Comparison of ENCODE assay signal across 11 cellular contexts in genomic region chr17:79776378-79777165, GRCh38. TPM values are rescaled to one million over a fixed set of nuclear protein-coding genes. Genes with fewer than 3 reads are reported as not detected.
DNase-seq lines count a peak whose midpoint lies in the region; ATAC-seq and TF ChIP-seq lines count a peak whose summit lies in the region.
"Had no signal": no experiment of that assay in that cellular context is flagged by ENCODE, and none has a peak within 500 bp of the region (broad histone marks: within the 10 kb centered on the region; RNA-seq: fewer than 3 reads in every experiment).

No MANE protein-coding gene starts in this region.

- H3K9me3 Mint-ChIP-seq in GM23338: no peaks in the 10 kb centered on the region; the same call in 2 of the 3 replicates
- no peaks in the 10 kb centered on the region for H3K9me3 Mint-ChIP-seq in activated T-helper 17 cell treated with anti-CD3 and anti-CD28 coated beads, Interleukin-2, amount 50 U/mL, for 72 hours

- no peak overlapping the region for H3K23ac ChIP-seq in mesendoderm (ENCODE audit: low read length)

- H3K79me1 ChIP-seq in mesendoderm (ENCODE audit: low read length): peaks cover 9% of the 10 kb centered on the region

- peak overlapping the region; percentile 78 for H3K56ac ChIP-seq in mesendoderm (ENCODE audit: low read length)

- H3K4me3 Mint-ChIP-seq in GM23338: peak overlapping the region; percentile 85
- H3K4me3 Mint-ChIP-seq in activated T-helper 17 cell treated with anti-CD3 and anti-CD28 coated beads, Interleukin-2, amount 50 U/mL, for 72 hours: peak overlapping the region; percentile 24

- peaks cover 17% of the 10 kb centered on the region for H3K27me3 Mint-ChIP-seq in GM23338 (ENCODE audit: insufficient read depth, low read depth, poor library complexity)
- peaks cover 57% of the 10 kb centered on the region for H3K27me3 Mint-ChIP-seq in activated T-helper 17 cell treated with anti-CD3 and anti-CD28 coated beads, Interleukin-2, amount 50 U/mL, for 72 hours

- H3K9ac ChIP-seq in BLaER1 treated with 17β-estradiol and CSF1 and Interleukin-3, amounts not matched to agents 10 nM and 100 nM: peak overlapping the region in 9 of 11 experiments; percentile 77 to 89 (median 86); a peak in 16 of 22 replicates
- peak overlapping the region; percentile 70 for H3K9ac ChIP-seq in mesendoderm (ENCODE audit: low read length)

- peaks cover 0 to 22% (median 9%) of the 10 kb centered on the region in 11 experiments; a peak in 10 of 22 replicates for H3K36me3 ChIP-seq in BLaER1 treated with 17β-estradiol and CSF1 and Interleukin-3, amounts not matched to agents 10 nM and 100 nM
- H3K36me3 ChIP-seq in GM23338 (ENCODE audit: insufficient read depth) (peaks cover 8% of the 10 kb centered on the region; the same call in 1 of the 2 replicates), mesendoderm (ENCODE audit: control insufficient read depth, insufficient read depth, low read length) (peaks cover 1% of the 10 kb centered on the region)

- H4K5ac ChIP-seq in mesendoderm (ENCODE audit: low read length): no peak overlapping the region

- H3K4ac ChIP-seq in mesendoderm (ENCODE audit: low read depth, low read length): no peak overlapping the region

- peak overlapping the region; percentile 95; the same call in 1 of the 2 replicates for H3K27ac Mint-ChIP-seq in GM23338
- no peak overlapping the region for H3K27ac Mint-ChIP-seq in activated T-helper 17 cell treated with anti-CD3 and anti-CD28 coated beads, Interleukin-2, amount 50 U/mL, for 72 hours

- peak; percentile 9 for ATAC-seq in GM23338
- ATAC-seq in activated T-helper 17 cell treated with anti-CD3 and anti-CD28 coated beads, Interleukin-2, amount 50 U/mL, for 72 hours (replicated peaks): no peak

- peak overlapping the region in 6 of 11 experiments; percentile 76 to 88 (median 83); a peak in 11 of 22 replicates for H3K27ac ChIP-seq in BLaER1 treated with 17β-estradiol and CSF1 and Interleukin-3, amounts not matched to agents 10 nM and 100 nM
- peak overlapping the region; percentile 83; the same call in 1 of the 2 replicates for H3K27ac ChIP-seq in GM23338 (ENCODE audit: low read depth)
- no peak overlapping the region for H3K27ac ChIP-seq in mesendoderm (ENCODE audit: low read depth, low read length)
- H3K27ac ChIP-seq: KMS-11 had no signal

- H2AK5ac ChIP-seq in mesendoderm (ENCODE audit: low read length): no peak overlapping the region

- H3K4me3 ChIP-seq in BLaER1 treated with 17β-estradiol and CSF1 and Interleukin-3, amounts not matched to agents 10 nM and 100 nM: peak overlapping the region; percentile 58 to 82 (median 66); a peak in 18 of 20 replicates
- peak overlapping the region; percentile 54 for H3K4me3 ChIP-seq in GM23338
- no peak overlapping the region for H3K4me3 ChIP-seq in mesendoderm (ENCODE audit: low read length)

- H2BK120ac ChIP-seq in mesendoderm (ENCODE audit: low read depth, low read length): no peak overlapping the region

- H3K9me2 ChIP-seq in GM23338 (ENCODE audit: insufficient read depth): no peaks in the 10 kb centered on the region

- peaks cover 30% of the 10 kb centered on the region for H3K79me2 ChIP-seq in GM23338 (replicated peaks; ENCODE audit: insufficient read depth)
- H3K79me2 ChIP-seq in mesendoderm (ENCODE audit: control insufficient read depth, insufficient read depth, low read length): peaks cover 2% of the 10 kb centered on the region

- no peak overlapping the region for H2BK5ac ChIP-seq in mesendoderm (ENCODE audit: low read length)

- DNase-seq in GM23338 (ENCODE audit: low spot score) (peak; percentile 44), mesendoderm (peak; percentile 26), middle frontal gyrus (ENCODE audit: extremely low spot score, low spot score) (no peak), H4 (ENCODE audit: low spot score) (no peak), GM13977 (ENCODE audit: low spot score) (no peak), 8988T (no peak)

- peaks cover 0 to 32% (median 28%) of the 10 kb centered on the region in 11 experiments; a peak in 18 of 22 replicates for H4K20me1 ChIP-seq in BLaER1 treated with 17β-estradiol and CSF1 and Interleukin-3, amounts not matched to agents 10 nM and 100 nM
- H4K20me1 ChIP-seq in GM23338 (replicated peaks; ENCODE audit: insufficient read depth): peaks cover 22% of the 10 kb centered on the region

- H3K27me3 ChIP-seq in BLaER1 treated with 17β-estradiol and CSF1 and Interleukin-3, amounts not matched to agents 10 nM and 100 nM: peaks cover 0 to 25% (median 18%) of the 10 kb centered on the region in 11 experiments; a peak in 20 of 22 replicates
- H3K27me3 ChIP-seq in GM23338 (ENCODE audit: insufficient read depth) (peaks cover 12% of the 10 kb centered on the region), mesendoderm (ENCODE audit: insufficient read depth, low read length, poor library complexity) (no peaks in the 10 kb centered on the region)

- peaks cover 30 to 43% (median 41%) of the 10 kb centered on the region in 10 experiments for H3K4me1 ChIP-seq in BLaER1 treated with 17β-estradiol and CSF1 and Interleukin-3, amounts not matched to agents 10 nM and 100 nM
- H3K4me1 ChIP-seq in GM23338 (ENCODE audit: insufficient read depth): peaks cover 23% of the 10 kb centered on the region
- peaks cover 6% of the 10 kb centered on the region for H3K4me1 ChIP-seq in mesendoderm (ENCODE audit: control insufficient read depth, low read depth, low read length)

- H3F3A ChIP-seq in GM23338 (replicated peaks; ENCODE audit: low read depth): peaks cover 15% of the 10 kb centered on the region; the same call in 1 of the 2 replicates

- no CpG with 5 or more reads among the region's 13 CpGs for WGBS in mesendoderm (ENCODE audit: extremely low coverage, insufficient coverage, low lambda C conversion rate)

- no peak overlapping the region; the same call in 1 of the 2 replicates for H2AFZ ChIP-seq in GM23338

- H3K4me2 ChIP-seq in BLaER1 treated with 17β-estradiol and CSF1 and Interleukin-3, amounts not matched to agents 10 nM and 100 nM: peak overlapping the region; percentile 81 to 94 (median 85)
- H3K4me2 ChIP-seq in GM23338 (peak overlapping the region; percentile 74), mesendoderm (ENCODE audit: low read length) (peak overlapping the region; percentile 63)

- TF ChIP-seq CTCF in GM23338 (conservative IDR thresholded peaks at IDR 0.05; ENCODE audit: low read depth in 2 of 2): no peak
- TF ChIP-seq CTCF in GM13977 (IDR thresholded peaks at IDR 0.05; ENCODE audit: extremely low read depth, insufficient read depth, missing control alignments): no peak

- H4K8ac ChIP-seq in mesendoderm (ENCODE audit: low read depth, low read length): no peak overlapping the region

- H3K36me3 Mint-ChIP-seq in GM23338 (ENCODE audit: low read depth): peaks cover 30% of the 10 kb centered on the region
- H3K36me3 Mint-ChIP-seq in activated T-helper 17 cell treated with anti-CD3 and anti-CD28 coated beads, Interleukin-2, amount 50 U/mL, for 72 hours (ENCODE audit: low read depth): peaks cover 6% of the 10 kb centered on the region

- in situ Hi-C loops in GM13977 (cut with MboI; ENCODE audit: low pct_unique_long_range_greater_than_20kb, low sequenced_read_pairs, unreplicated experiment): loop anchor here (25.0 kb wide), 1 partner anchor 186 kb away; no protein-coding TSS in a partner anchor

- H3K18ac ChIP-seq in mesendoderm (ENCODE audit: low read length): no peak overlapping the region

- H3K4me1 Mint-ChIP-seq in GM23338: peaks cover 44% of the 10 kb centered on the region
- no peaks in the 10 kb centered on the region for H3K4me1 Mint-ChIP-seq in activated T-helper 17 cell treated with anti-CD3 and anti-CD28 coated beads, Interleukin-2, amount 50 U/mL, for 72 hours

- H2BK15ac ChIP-seq in mesendoderm (replicated peaks; ENCODE audit: low read depth): no peak overlapping the region

- no peaks in the 10 kb centered on the region for H3K9me3 ChIP-seq in BLaER1 treated with 17β-estradiol and CSF1 and Interleukin-3, amounts not matched to agents 10 nM and 100 nM (replicated peaks in 1 of 11)

TF ChIP-seq in GM23338, 12 proteins besides CTCF, POLR2A, EP300 and RAD21 (continues in another document):
- no peak for TF ChIP-seq EZH2 (IDR thresholded peaks at IDR 0.05; ENCODE audit: low read depth, unreplicated experiment)

RNA-seq across cellular contexts. Expression of gene CBX2, which starts 1.4 kb away (rescaled TPM):
- total RNA-seq in GM23338 (2014; rRNA removed; shearing (Covaris generic)): 91.1 and 114 TPM in 2 replicates
- polyA plus RNA-seq in GM23338 (2016; fragmentation: Nextera tagmentation; extraction: Ambion mirVana): 26.6 and 29.2 TPM in 2 replicates
- 1 to 10 TPM in 1 of 2 donors, under 1 TPM in 1; 0.50 to 1.6 TPM for total RNA-seq in activated T-helper 17 cell treated with anti-CD3 and anti-CD28 coated beads, Interleukin-2, amount 50 U/mL, for 72 hours
- polyA plus RNA-seq in mesendoderm (2013, experiment 1 of 2): 25.1 TPM
- 25.0 TPM for polyA plus RNA-seq in mesendoderm (2013, experiment 2 of 2)
- 24.5 and 34.2 TPM in 2 replicates for total RNA-seq in H4 (2014; rRNA removed; shearing (Covaris generic))

RNA-seq across cellular contexts. Expression of gene CBX8, which starts 20.3 kb away (rescaled TPM):
- 0.16 and 1.0 TPM in 2 replicates for total RNA-seq in GM23338 (2014; rRNA removed; shearing (Covaris generic))
- 1.1 and 1.3 TPM in 2 replicates for polyA plus RNA-seq in GM23338 (2016; fragmentation: Nextera tagmentation; extraction: Ambion mirVana)
- 1 to 10 TPM; 1.6 to 5.5 TPM for total RNA-seq in activated T-helper 17 cell treated with anti-CD3 and anti-CD28 coated beads, Interleukin-2, amount 50 U/mL, for 72 hours
- polyA plus RNA-seq in mesendoderm (2013, experiment 1 of 2): 0.17 TPM
- 0.34 TPM for polyA plus RNA-seq in mesendoderm (2013, experiment 2 of 2)
- total RNA-seq in H4 (2014; rRNA removed; shearing (Covaris generic)): 7.0 and 14.6 TPM in 2 replicates

RNA-seq across cellular contexts. Expression of gene ENPP7, which starts 45.8 kb away (rescaled TPM):
- not detected in 2 replicates for total RNA-seq in GM23338 (2014; rRNA removed; shearing (Covaris generic))
- polyA plus RNA-seq in GM23338 (2016; fragmentation: Nextera tagmentation; extraction: Ambion mirVana): not detected in 2 replicates
- total RNA-seq in activated T-helper 17 cell treated with anti-CD3 and anti-CD28 coated beads, Interleukin-2, amount 50 U/mL, for 72 hours: under 1 TPM in 1 of 2 donors, not detected in 1; 0.50 TPM
- not detected for polyA plus RNA-seq in mesendoderm (2013, experiment 1 of 2)
- not detected for polyA plus RNA-seq in mesendoderm (2013, experiment 2 of 2)
- total RNA-seq in H4 (2014; rRNA removed; shearing (Covaris generic)): not detected in 2 replicates
- total RNA-seq: kidney epithelial cell; T-helper 2 cell treated with Interferon-gamma antibody and Interleukin-4, amounts not matched to agents 100 ng/mL and 5 ng/mL, for 36 hours had no signal

Comparison
In these comparisons a context has a peak if more than half of its experiments do, and no peak if none do; other contexts are left out.
1. DNase-seq: peak in GM23338 (single experiment) and mesendoderm (single experiment); none in middle frontal gyrus (single experiment), H4 (single experiment), GM13977 (single experiment) and 8988T (single experiment).
2. Peak in every context shown above with its lines, with median percentiles within 50 percentile points of each other: H3K4me2 ChIP-seq.